1 cellular context compared by ENCODE assay signal in the genomic region with DNA sequence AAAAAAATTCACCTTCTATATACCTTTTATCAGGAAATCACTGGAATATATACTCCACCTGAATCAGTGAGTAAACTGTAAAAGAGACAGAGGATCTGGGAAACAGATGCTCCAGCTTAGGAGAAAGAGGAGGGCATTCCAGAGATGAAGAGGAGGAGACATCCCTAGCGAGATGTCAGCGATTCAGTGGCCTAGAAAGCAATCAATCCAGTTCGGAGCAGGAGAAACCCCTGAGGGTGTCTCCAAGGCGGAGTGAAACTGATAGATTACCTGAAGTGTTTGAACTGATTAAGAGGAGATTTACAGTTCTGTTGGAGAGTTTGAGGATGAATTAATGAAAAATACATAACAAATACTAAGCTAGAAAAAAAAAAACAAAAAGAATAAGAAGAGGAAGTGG.
TF ChIP-seq lines count a peak whose summit lies in the region.

No MANE protein-coding gene starts in this region.

TF ChIP-seq in HEK293T, 16 proteins besides CTCF, POLR2A, EP300 and RAD21:
- peak; percentile 76 for TF ChIP-seq PKNOX1 (IDR thresholded peaks at IDR 0.05)
- TF ChIP-seq FOXM1 (IDR thresholded peaks at IDR 0.05; ENCODE audit: borderline replicate concordance), result no peak
